ENCODE assay signal across 11 cellular contexts in the genomic region with DNA sequence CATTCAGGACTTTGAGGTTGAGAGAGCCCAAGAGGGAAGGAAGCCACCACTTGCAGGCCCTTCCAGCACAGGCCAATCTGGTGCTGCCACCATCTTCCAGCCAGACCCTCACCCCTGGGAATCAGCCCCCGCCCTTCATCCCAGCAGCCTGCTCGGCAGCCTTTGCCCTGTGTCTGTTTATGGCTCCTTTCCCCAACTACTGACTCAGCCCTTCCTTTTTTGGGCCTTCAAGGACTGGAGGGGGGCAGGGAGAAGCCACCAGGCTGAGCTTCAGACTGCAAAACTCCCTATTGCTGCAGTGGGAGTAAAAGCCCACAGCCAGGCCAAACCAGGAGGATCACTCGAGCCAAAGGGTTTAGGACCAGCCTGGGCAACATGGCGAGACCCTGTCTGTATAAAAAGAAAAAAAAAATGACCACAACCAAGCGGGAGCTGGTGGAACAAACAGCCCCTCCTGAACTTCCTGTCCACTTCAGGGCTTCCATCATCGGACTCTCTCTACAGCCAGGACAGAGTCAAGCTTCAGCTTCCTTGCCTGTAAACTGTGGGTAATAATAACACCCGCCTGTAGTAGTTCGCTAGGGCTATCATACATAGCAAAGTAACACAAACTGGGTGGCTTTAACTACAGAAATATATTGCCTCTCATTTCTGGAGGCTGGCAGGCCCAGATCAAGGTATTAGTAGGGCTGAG.
DNase-seq lines count a peak whose midpoint lies in the region; ATAC-seq and TF ChIP-seq lines count a peak whose summit lies in the region.
"Had no signal": no experiment of that assay in that cellular context is flagged by ENCODE, and none has a peak within 500 bp of the region (broad histone marks: within the 10 kb centered on the region; RNA-seq: fewer than 3 reads in every experiment).

No MANE protein-coding gene starts in this region.

- WGBS in SK-N-SH (ENCODE audit: low lambda C conversion rate), result 89% methylated on average over 8 of the region's 8 CpGs
- WGBS in gastroesophageal sphincter (ENCODE audit: low coverage in 1 of 2), 2 donors, result 17 to 25% methylated on average over 6 to 7 of the region's 8 CpGs
- 22 to 37% (median 32%) methylated on average over 8 of the region's 8 CpGs for WGBS in ovary, 3 donors

- TF ChIP-seq RAD21 in SK-N-SH (IDR thresholded peaks at IDR 0.05; ENCODE audit: low read length), result no peak

- H4K20me1 ChIP-seq in SK-N-SH (ENCODE audit: insufficient read depth), result no peaks in the 10 kb centered on the region

- H3K9ac ChIP-seq in SK-N-SH, result no peak overlapping the region

- H3K79me2 ChIP-seq in SK-N-SH (ENCODE audit: insufficient read depth), result no peaks in the 10 kb centered on the region

- DNase-seq in AG10803 (ENCODE audit: low read depth), result peak; percentile 71
- DNase-seq in SK-N-SH, result no peak
- DNase-seq in ovary, result peak in 4 of 5 donors; percentile 63 to 68 (median 64)
- no peak for DNase-seq in stimulated activated CD4-positive, alpha-beta T cell treated with anti-CD3 and anti-CD28 coated beads, Interleukin-15, amount 100 ng/mL, for 24 hours
- DNase-seq in cerebellum (ENCODE audit: low spot score), result no peak
- DNase-seq: BE2C had no signal

- no peaks in the 10 kb centered on the region for H3F3A ChIP-seq in SK-N-SH (replicated peaks; ENCODE audit: insufficient read depth)

- TF ChIP-seq CTCF in AG10803 (conservative IDR thresholded peaks at IDR 0.05; ENCODE audit: low read length) (no peak), SK-N-SH (IDR thresholded peaks at IDR 0.05) (no peak), gastroesophageal sphincter (IDR thresholded peaks at IDR 0.05) (no peak), ovary (IDR thresholded peaks at IDR 0.05) (no peak)

- H3K4me3 ChIP-seq in AG10803 (ENCODE audit: low read length) (no peak overlapping the region), SK-N-SH (ENCODE audit: low read depth in 2 of 2, low read length in 1 of 2) (no peak overlapping the region), gastroesophageal sphincter (no peak overlapping the region), ovary (no peak overlapping the region)

- no peaks in the 10 kb centered on the region for H3K27me3 ChIP-seq in SK-N-SH (ENCODE audit: insufficient read depth)
- no peaks in the 10 kb centered on the region for H3K27me3 ChIP-seq in gastroesophageal sphincter
- H3K27me3 ChIP-seq in ovary, result no peaks in the 10 kb centered on the region
- H3K27me3 ChIP-seq: BE2C, neutrophil had no signal

- TF ChIP-seq POLR2A in gastroesophageal sphincter (IDR thresholded peaks at IDR 0.05) (no peak), ovary (IDR thresholded peaks at IDR 0.05) (no peak)

- no peaks in the 10 kb centered on the region for H3K9me2 ChIP-seq in SK-N-SH

- H3K36me3 ChIP-seq in SK-N-SH (replicated peaks in 1 of 2; ENCODE audit: control insufficient read depth in 1 of 2, insufficient read depth in 2 of 2, low read length in 1 of 2) (no peaks in the 10 kb centered on the region), gastroesophageal sphincter (no peaks in the 10 kb centered on the region), ovary (no peaks in the 10 kb centered on the region)
- H3K36me3 ChIP-seq: BE2C, neutrophil had no signal

- CTCF ChIA-PET in SK-N-SH (lab: Yijun Ruan, JAX), result interaction anchor here (1.9 to 2.3 kb wide), 2 partner anchors 9 to 22 kb away, joined by 5 to 7 read pairs; no protein-coding TSS in a partner anchor

- TF ChIP-seq EP300 in SK-N-SH (IDR thresholded peaks at IDR 0.05; ENCODE audit: borderline replicate concordance in 1 of 2, low read depth in 1 of 2, low read length in 1 of 2) (no peak), gastroesophageal sphincter (IDR thresholded peaks at IDR 0.05) (no peak), ovary (IDR thresholded peaks at IDR 0.05) (no peak)

- intact Hi-C loops in ovary (cut with DNase I), result no loop called here

- H3K9me3 ChIP-seq in SK-N-SH (no peaks in the 10 kb centered on the region), gastroesophageal sphincter (no peaks in the 10 kb centered on the region), ovary (no peaks in the 10 kb centered on the region)
- H3K9me3 ChIP-seq: BE2C, neutrophil had no signal

- peak overlapping the region in 1 of 2 experiments; percentile 33; a peak in 2 of 4 replicates for H3K27ac ChIP-seq in SK-N-SH (ENCODE audit: low read depth in 2 of 2, low read length in 1 of 2)
- peak overlapping the region; percentile 80 to 83 (median 82) for H3K27ac ChIP-seq in gastroesophageal sphincter
- peak overlapping the region in 1 of 2 donors; percentile 15 for H3K27ac ChIP-seq in ovary
- H3K27ac ChIP-seq: neutrophil had no signal

- POLR2A ChIA-PET in SK-N-SH (lab: Yijun Ruan, JAX), result no interaction called here

- peaks cover 0 to 6% of the 10 kb centered on the region in 2 experiments; a peak in 2 of 4 replicates for H3K4me1 ChIP-seq in SK-N-SH (ENCODE audit: control insufficient read depth in 1 of 2, insufficient read depth in 2 of 2, low read depth in 1 of 2, low read length in 1 of 2)
- H3K4me1 ChIP-seq in gastroesophageal sphincter, result peaks cover 3 to 31% (median 12%) of the 10 kb centered on the region in 3 donors
- peaks cover 9% of the 10 kb centered on the region for H3K4me1 ChIP-seq in ovary (ENCODE audit: insufficient read depth)

- ATAC-seq in gastroesophageal sphincter (peak; percentile 90), GM18511 (IDR thresholded peaks at IDR 0.05; ENCODE audit: unreplicated experiment) (no peak), HG03521 (IDR thresholded peaks at IDR 0.05; ENCODE audit: unreplicated experiment) (no peak)
- ATAC-seq: activated T-helper 17 cell treated with anti-CD3 and anti-CD28 coated beads, Interleukin-2, amount 50 U/mL, for 72 hours had no signal

- H3K4me2 ChIP-seq in SK-N-SH, result no peak overlapping the region

- peak overlapping the region; percentile 67; the same call in 1 of the 2 replicates for H2AFZ ChIP-seq in SK-N-SH (ENCODE audit: low read depth)

TF ChIP-seq in SK-N-SH, 30 proteins besides CTCF, POLR2A, EP300 and RAD21:
- TF ChIP-seq YY1 (IDR thresholded peaks at IDR 0.05; ENCODE audit: low read depth) (no peak), SMC3 (IDR thresholded peaks at IDR 0.05; ENCODE audit: low read depth, low read length) (no peak), ELF1 (IDR thresholded peaks at IDR 0.05) (no peak), JUND (IDR thresholded peaks at IDR 0.05) (no peak), EZH2phosphoT487 (IDR thresholded peaks at IDR 0.05; ENCODE audit: borderline replicate concordance, low read depth) (no peak)
- TF ChIP-seq, protein P1, sequence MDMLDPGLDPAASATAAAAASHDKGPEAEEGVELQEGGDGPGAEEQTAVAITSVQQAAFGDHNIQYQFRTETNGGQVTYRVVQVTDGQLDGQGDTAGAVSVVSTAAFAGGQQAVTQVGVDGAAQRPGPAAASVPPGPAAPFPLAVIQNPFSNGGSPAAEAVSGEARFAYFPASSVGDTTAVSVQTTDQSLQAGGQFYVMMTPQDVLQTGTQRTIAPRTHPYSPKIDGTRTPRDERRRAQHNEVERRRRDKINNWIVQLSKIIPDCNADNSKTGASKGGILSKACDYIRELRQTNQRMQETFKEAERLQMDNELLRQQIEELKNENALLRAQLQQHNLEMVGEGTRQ (IDR thresholded peaks at IDR 0.05; ENCODE audit: borderline replicate concordance, low read depth, low read length), result no peak

Comparison
In these comparisons a context has a peak if more than half of its experiments do, and no peak if none do; other contexts are left out.
1. DNase-seq: peak in AG10803 (single experiment) and ovary (4 of 5); none in SK-N-SH (single experiment), stimulated activated CD4-positive, alpha-beta T cell treated with anti-CD3 and anti-CD28 coated beads, Interleukin-15, amount 100 ng/mL, for 24 hours (single experiment) and cerebellum (single experiment).